ENCODE assay signal across 14 cellular contexts in genomic region chr10:48580236-48580635, GRCh38. TPM values are rescaled to one million over a fixed set of nuclear protein-coding genes. Genes with fewer than 3 reads are reported as not detected.
"Had no signal": no experiment of that assay in that cellular context is flagged by ENCODE, and none has a peak within 500 bp of the region (broad histone marks: within the 10 kb centered on the region; RNA-seq: fewer than 3 reads in every experiment).

No MANE protein-coding gene starts in this region.

- H3K36me3 ChIP-seq: prostate gland, right atrium auricular region, upper lobe of right lung had no signal

- H3K9me3 ChIP-seq: body of pancreas, prostate gland, right atrium auricular region, testis, upper lobe of right lung had no signal

- H3K4me3 ChIP-seq: body of pancreas, prostate gland, right atrium auricular region, skin epidermis, testis, upper lobe of right lung had no signal

- H3K4me1 ChIP-seq: body of pancreas, prostate gland, testis, upper lobe of right lung had no signal

- H3K27ac Mint-ChIP-seq: activated naive CD4-positive, alpha-beta T cell treated with anti-CD3 and anti-CD28 coated beads for 36 hours; activated T-helper 17 cell treated with anti-CD3 and anti-CD28 coated beads, Interleukin-2, amount 50 U/mL, for 72 hours; memory B cell; nephron had no signal

- H3K27ac ChIP-seq: body of pancreas, prostate gland, right atrium auricular region, skin epidermis, testis, upper lobe of right lung had no signal

- H3K4me3 Mint-ChIP-seq: activated naive CD4-positive, alpha-beta T cell treated with anti-CD3 and anti-CD28 coated beads for 36 hours; activated T-helper 17 cell treated with anti-CD3 and anti-CD28 coated beads, Interleukin-2, amount 50 U/mL, for 72 hours; memory B cell; nephron; stimulated activated naive CD8-positive, alpha-beta T cell treated with anti-CD3 and anti-CD28 coated beads, Interleukin-15, amount 100 ng/mL, for 72 hours had no signal

- H3K27me3 ChIP-seq: body of pancreas, right atrium auricular region, testis, upper lobe of right lung had no signal

- DNase-seq: activated CD4-positive, alpha-beta T cell treated with anti-CD3 and anti-CD28 coated beads, Interleukin-2, amount 50 U/mL, for 48 hours; activated naive CD4-positive, alpha-beta T cell treated with anti-CD3 and anti-CD28 coated beads for 36 hours; body of pancreas; caudate nucleus; stimulated activated naive CD8-positive, alpha-beta T cell treated with anti-CD3 and anti-CD28 coated beads, Interleukin-15, amount 100 ng/mL, for 72 hours; testis; upper lobe of right lung had no signal

- H3K4me1 Mint-ChIP-seq: activated T-helper 17 cell treated with anti-CD3 and anti-CD28 coated beads, Interleukin-2, amount 50 U/mL, for 72 hours; stimulated activated naive CD8-positive, alpha-beta T cell treated with anti-CD3 and anti-CD28 coated beads, Interleukin-15, amount 100 ng/mL, for 72 hours had no signal

- ATAC-seq: activated T-helper 17 cell treated with anti-CD3 and anti-CD28 coated beads, Interleukin-2, amount 50 U/mL, for 72 hours; body of pancreas; stimulated activated naive CD8-positive, alpha-beta T cell treated with anti-CD3 and anti-CD28 coated beads, Interleukin-15, amount 100 ng/mL, for 72 hours; upper lobe of right lung had no signal

- H3K27me3 Mint-ChIP-seq: memory B cell had no signal

RNA-seq across cellular contexts. Expression of gene ARHGAP22, which starts 24.6 kb away (rescaled TPM):
- total RNA-seq: activated naive CD4-positive, alpha-beta T cell treated with anti-CD3 and anti-CD28 coated beads for 36 hours; T-helper 2 cell treated with Interferon-gamma antibody and Interleukin-4, amounts not matched to agents 100 ng/mL and 5 ng/mL, for 36 hours had no signal
